In the genomic region with DNA sequence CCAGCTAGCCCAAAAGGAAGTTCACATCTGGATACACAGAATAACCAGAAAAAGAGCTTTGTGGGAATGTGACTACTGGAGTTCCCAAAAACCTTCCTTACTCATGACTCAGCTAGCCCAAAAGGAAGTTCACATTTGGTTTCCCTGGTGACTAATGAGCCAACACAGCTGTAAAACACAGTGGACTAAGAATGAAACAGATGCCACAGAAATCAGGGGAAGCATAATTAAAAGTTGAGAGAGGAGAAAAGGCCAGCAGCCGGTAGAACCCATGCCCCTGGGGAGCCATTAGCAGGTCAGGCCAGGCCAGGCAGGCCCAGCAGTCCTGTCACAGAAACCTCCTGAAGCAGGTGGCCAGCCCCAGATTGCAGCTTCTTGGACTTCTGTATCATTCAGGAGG, we compare ENCODE assay signal across 8 cellular contexts.
DNase-seq lines count a peak whose midpoint lies in the region; ATAC-seq and TF ChIP-seq lines count a peak whose summit lies in the region.

No MANE protein-coding gene starts in this region.

- CTCF ChIA-PET in PC-3 (lab: Charles Lee): interaction anchor here (1.1 kb wide), 1 partner anchor 14 kb away, joined by 8 read pairs; no protein-coding TSS in a partner anchor

- no TSS peak for BruUV-seq in PC-3 (replicated peaks; lab: Mats Ljungman, UMichigan)

- peak; percentile 97 for DNase-seq in GM04504 (ENCODE audit: low read depth)
- peak; percentile 89 for DNase-seq in PC-3
- no peak for DNase-seq in epithelial cell of prostate (ENCODE audit: low read depth, low spot score)
- no peak for DNase-seq in natural killer cell treated with Interleukin-12 subunit alpha and Interleukin-12 subunit beta and Interleukin-15 and Interleukin-18, amount 100 ng/mL, for 72 hours (ENCODE audit: low spot score)
- DNase-seq in iPS-NIHi11 (ENCODE audit: low spot score): no peak
- no peak for DNase-seq in middle frontal gyrus (ENCODE audit: extremely low spot score, low spot score)
- no peak for DNase-seq in HK-2 (ENCODE audit: unreplicated experiment)

- 0 out of 2 replicates have a peak, but pooled peaks cover 4% of the 10 kb centered on the region for H3K79me2 ChIP-seq in PC-3 (ENCODE audit: low read length)

- intact Hi-C loops in PC-3 (cut with micrococcal nuclease): loop anchor here (5.0 kb wide), 1 partner anchor 186 kb away; no protein-coding TSS in a partner anchor

- no peaks in the 10 kb centered on the region for H3K27me3 Mint-ChIP-seq in natural killer cell treated with Interleukin-12 subunit alpha and Interleukin-12 subunit beta and Interleukin-15 and Interleukin-18, amount 100 ng/mL, for 72 hours

- no peaks in the 10 kb centered on the region for H3K27me3 ChIP-seq in PC-3 (ENCODE audit: low read length)

- H3K27ac Mint-ChIP-seq in natural killer cell treated with Interleukin-12 subunit alpha and Interleukin-12 subunit beta and Interleukin-15 and Interleukin-18, amount 100 ng/mL, for 72 hours: peak overlapping the region; percentile 53 to 82

- H3K4me2 ChIP-seq in PC-3 (ENCODE audit: low read length): peak overlapping the region; percentile 69

- POLR2A ChIA-PET in PC-3 (lab: Charles Lee; ENCODE audit: unreplicated experiment): interaction anchor here (0.7 kb wide), 1 partner anchor 372 kb away, joined by 5 read pairs; no protein-coding TSS in a partner anchor

- no peaks in the 10 kb centered on the region for H3K9me3 ChIP-seq in PC-3 (ENCODE audit: low read length)

- H3K9ac ChIP-seq in PC-3 (ENCODE audit: low read length): peak overlapping the region; percentile 37

- ATAC-seq in HG02870 (IDR thresholded peaks at IDR 0.05; ENCODE audit: unreplicated experiment) (peak; percentile 74), PC-3 (peak; percentile 91)
- peak; percentile 58 to 77 for ATAC-seq in natural killer cell treated with Interleukin-12 subunit alpha and Interleukin-12 subunit beta and Interleukin-15 and Interleukin-18, amount 100 ng/mL, for 72 hours

- no peak overlapping the region for H3K4me3 ChIP-seq in PC-3 (ENCODE audit: low read length)

- no peaks in the 10 kb centered on the region for H4K20me1 ChIP-seq in PC-3 (ENCODE audit: low read length)

- H3K27ac ChIP-seq in PC-3 (ENCODE audit: low read length) (peak overlapping the region; percentile 88), epithelial cell of prostate (peak overlapping the region; percentile 72)

- peaks cover 23 to 33% of the 10 kb centered on the region in 2 donors for H3K4me1 Mint-ChIP-seq in natural killer cell treated with Interleukin-12 subunit alpha and Interleukin-12 subunit beta and Interleukin-15 and Interleukin-18, amount 100 ng/mL, for 72 hours (ENCODE audit: low read depth in 2 of 2)

- no peaks in the 10 kb centered on the region for H3K9me3 Mint-ChIP-seq in natural killer cell treated with Interleukin-12 subunit alpha and Interleukin-12 subunit beta and Interleukin-15 and Interleukin-18, amount 100 ng/mL, for 72 hours

- peak overlapping the region; percentile 25 for H3K4me3 Mint-ChIP-seq in natural killer cell treated with Interleukin-12 subunit alpha and Interleukin-12 subunit beta and Interleukin-15 and Interleukin-18, amount 100 ng/mL, for 72 hours

- H3K36me3 ChIP-seq in PC-3 (ENCODE audit: low read depth, low read length): peaks cover 20% of the 10 kb centered on the region; the same call in 1 of the 2 replicates

- H3F3A ChIP-seq in PC-3 (ENCODE audit: low read length, unreplicated experiment): no peaks in the 10 kb centered on the region

- TF ChIP-seq CTCF in PC-3 (conservative IDR thresholded peaks at IDR 0.05; ENCODE audit: low read depth, low read length): no peak

- no peaks in the 10 kb centered on the region for H3K9me2 ChIP-seq in PC-3 (replicated peaks; ENCODE audit: low read length)

- H2AFZ ChIP-seq in PC-3 (ENCODE audit: low read length): no peak overlapping the region

- peaks cover 8% of the 10 kb centered on the region for H3K36me3 Mint-ChIP-seq in natural killer cell treated with Interleukin-12 subunit alpha and Interleukin-12 subunit beta and Interleukin-15 and Interleukin-18, amount 100 ng/mL, for 72 hours

- H3K4me1 ChIP-seq in PC-3 (ENCODE audit: insufficient read depth, low read length): peaks cover 36% of the 10 kb centered on the region

Comparison
In these comparisons a context has a peak if more than half of its experiments do, and no peak if none do; other contexts are left out.
1. DNase-seq: peak in GM04504 (single experiment) and PC-3 (single experiment); none in epithelial cell of prostate (single experiment), natural killer cell treated with Interleukin-12 subunit alpha and Interleukin-12 subunit beta and Interleukin-15 and Interleukin-18, amount 100 ng/mL, for 72 hours (single experiment), iPS-NIHi11 (single experiment), middle frontal gyrus (single experiment) and HK-2 (single experiment).
2. Peak in every context shown above with its lines, with median percentiles within 50 percentile points of each other: ATAC-seq.